In genomic region chr11:64204464-64204989, GRCh38 we compare ENCODE assay signal across 8 cellular contexts. TPM values are rescaled to one million over a fixed set of nuclear protein-coding genes. Genes with fewer than 3 reads are reported as not detected.
DNase-seq lines count a peak whose midpoint lies in the region; ATAC-seq and TF ChIP-seq lines count a peak whose summit lies in the region.

No MANE protein-coding gene starts in this region.

- peaks cover 2% of the 10 kb centered on the region for H3K4me1 ChIP-seq in cardiac muscle cell (ENCODE audit: low read depth)
- peaks cover 11% of the 10 kb centered on the region for H3K4me1 ChIP-seq in psoas muscle

- TF ChIP-seq CTCF in cardiac muscle cell (IDR thresholded peaks at IDR 0.05; ENCODE audit: low read depth, low read length) (peak; percentile 78), psoas muscle (IDR thresholded peaks at IDR 0.05) (peak; percentile 65)

- 12 to 38% (median 15%) methylated on average over 7 of the region's 7 CpGs for WGBS in psoas muscle, 3 donors

- peak overlapping the region; percentile 53 for H3K4me3 Mint-ChIP-seq in activated naive CD8-positive, alpha-beta T cell treated with anti-CD3 and anti-CD28 coated beads, Interleukin-2, amount 50 U/mL, for 24 hours

- H3K27ac Mint-ChIP-seq in activated naive CD8-positive, alpha-beta T cell treated with anti-CD3 and anti-CD28 coated beads, Interleukin-2, amount 50 U/mL, for 24 hours, result peak overlapping the region; percentile 96

- H3K4me1 Mint-ChIP-seq in activated naive CD8-positive, alpha-beta T cell treated with anti-CD3 and anti-CD28 coated beads, Interleukin-2, amount 50 U/mL, for 24 hours, result peaks cover 46% of the 10 kb centered on the region

- ATAC-seq in activated naive CD8-positive, alpha-beta T cell treated with anti-CD3 and anti-CD28 coated beads, Interleukin-2, amount 50 U/mL, for 24 hours, result peak; percentile 16
- ATAC-seq in psoas muscle (peak; percentile 78 to 84 (median 80)), GM18868 (IDR thresholded peaks at IDR 0.05; ENCODE audit: unreplicated experiment) (no peak), GM18505 (IDR thresholded peaks at IDR 0.05; ENCODE audit: unreplicated experiment) (no peak)

- no peaks in the 10 kb centered on the region for H3K27me3 ChIP-seq in cardiac muscle cell
- H3K27me3 ChIP-seq in psoas muscle (ENCODE audit: insufficient read depth in 3 of 3, low read length in 2 of 3), result no peaks in the 10 kb centered on the region

- H3K36me3 Mint-ChIP-seq in activated naive CD8-positive, alpha-beta T cell treated with anti-CD3 and anti-CD28 coated beads, Interleukin-2, amount 50 U/mL, for 24 hours (ENCODE audit: low read depth), result peaks cover 76% of the 10 kb centered on the region

- intact Hi-C loops in psoas muscle (cut with DNase I), result loop anchor here in 1 of 2 donors (2.0 to 5.0 kb wide), 2 partner anchors 63 to 94 kb away; no protein-coding TSS in a partner anchor

- no peaks in the 10 kb centered on the region for H3K27me3 Mint-ChIP-seq in activated naive CD8-positive, alpha-beta T cell treated with anti-CD3 and anti-CD28 coated beads, Interleukin-2, amount 50 U/mL, for 24 hours

- H3K36me3 ChIP-seq in cardiac muscle cell (peaks cover 40% of the 10 kb centered on the region), psoas muscle (ENCODE audit: insufficient read depth in 1 of 2, low read depth in 1 of 2) (peaks cover 7 to 62% of the 10 kb centered on the region in 2 donors)

- H3K27ac ChIP-seq in cardiac muscle cell (peak overlapping the region; percentile 25), psoas muscle (peak overlapping the region; percentile 34)

- DNase-seq in GM03348 (ENCODE audit: low spot score) (peak; percentile 93), NCI-H1694 (lab: John Stamatoyannopoulos, UW) (peak; percentile 73), SW 1271 (lab: John Stamatoyannopoulos, UW) (peak; percentile 71 to 79), cardiac muscle cell (ENCODE audit: low read depth in 1 of 2, low spot score in 1 of 2) (peak; percentile 92 to 98), psoas muscle (peak; percentile 86 to 92)
- DNase-seq in activated naive CD8-positive, alpha-beta T cell treated with anti-CD3 and anti-CD28 coated beads, Interleukin-2, amount 50 U/mL, for 24 hours, result peak; percentile 75

- no peaks in the 10 kb centered on the region for H3K9me3 Mint-ChIP-seq in activated naive CD8-positive, alpha-beta T cell treated with anti-CD3 and anti-CD28 coated beads, Interleukin-2, amount 50 U/mL, for 24 hours

- no peak for TF ChIP-seq POLR2A in GM18505 (IDR thresholded peaks at IDR 0.05; ENCODE audit: borderline replicate concordance, extremely low read depth, insufficient read depth, insufficient read length)

- H3K9me3 ChIP-seq in cardiac muscle cell (ENCODE audit: low read depth) (no peaks in the 10 kb centered on the region), psoas muscle (no peaks in the 10 kb centered on the region)

- H3K4me3 ChIP-seq in cardiac muscle cell, result no peak overlapping the region
- H3K4me3 ChIP-seq in psoas muscle, result no peak overlapping the region

RNA-seq across cellular contexts. Expression of gene FERMT3, which starts 2.0 kb away (rescaled TPM):
- total RNA-seq in cardiac muscle cell (0.11 and 1.8 TPM in 2 replicates), psoas muscle (10 to 100 TPM in 1 of 4 donors, 1 to 10 TPM in 3; 6.7 to 11.7 (median 8.4) TPM)
- polyA plus RNA-seq in cardiac muscle cell (1.1 and 2.1 TPM in 2 replicates), psoas muscle (1 to 10 TPM; 2.5 to 4.3 (median 3.0) TPM)

RNA-seq across cellular contexts. Expression of gene STIP1, which starts 18.6 kb away (rescaled TPM):
- total RNA-seq in cardiac muscle cell (231 and 244 TPM in 2 replicates), psoas muscle (100 to 1,000 TPM; 124 to 194 (median 162) TPM)
- polyA plus RNA-seq in cardiac muscle cell (229 and 240 TPM in 2 replicates), psoas muscle (100 to 1,000 TPM; 158 to 207 (median 205) TPM)

RNA-seq across cellular contexts. Expression of gene TRPT1, which starts 21.5 kb away (rescaled TPM):
- total RNA-seq in cardiac muscle cell (117 and 131 TPM in 2 replicates), psoas muscle (100 to 1,000 TPM in 1 of 4 donors, 10 to 100 TPM in 3; 49.6 to 131 (median 92.5) TPM)
- polyA plus RNA-seq in cardiac muscle cell (137 and 161 TPM in 2 replicates), psoas muscle (100 to 1,000 TPM in 2 of 3 donors, 10 to 100 TPM in 1; 88.9 to 109 (median 103) TPM)

RNA-seq across cellular contexts. Expression of gene NUDT22, which starts 21.5 kb away (rescaled TPM):
- 76.0 and 98.8 TPM in 2 replicates for total RNA-seq in cardiac muscle cell
- 88.3 and 90.6 TPM in 2 replicates for polyA plus RNA-seq in cardiac muscle cell
- total RNA-seq in psoas muscle, result 10 to 100 TPM; 39.6 to 59.3 (median 49.6) TPM
- polyA plus RNA-seq in psoas muscle, result 10 to 100 TPM; 31.6 to 56.0 (median 43.0) TPM

RNA-seq across cellular contexts. Expression of gene DNAJC4, which starts 25.8 kb away (rescaled TPM):
- total RNA-seq in cardiac muscle cell (75.5 and 79.9 TPM in 2 replicates), psoas muscle (10 to 100 TPM; 22.9 to 45.8 (median 30.5) TPM)
- polyA plus RNA-seq in cardiac muscle cell (126 and 132 TPM in 2 replicates), psoas muscle (10 to 100 TPM; 29.3 to 39.7 (median 29.6) TPM)

Comparison
In these comparisons a context has a peak if more than half of its experiments do, and no peak if none do; other contexts are left out.
1. ATAC-seq: peak in activated naive CD8-positive, alpha-beta T cell treated with anti-CD3 and anti-CD28 coated beads, Interleukin-2, amount 50 U/mL, for 24 hours (single experiment) and psoas muscle (4 of 4); none in GM18868 (single experiment) and GM18505 (single experiment).
2. Peak in every context shown above with its lines, with median percentiles within 50 percentile points of each other: DNase-seq.